Comparison of ENCODE assay signal across 20 cellular contexts in the genomic region with DNA sequence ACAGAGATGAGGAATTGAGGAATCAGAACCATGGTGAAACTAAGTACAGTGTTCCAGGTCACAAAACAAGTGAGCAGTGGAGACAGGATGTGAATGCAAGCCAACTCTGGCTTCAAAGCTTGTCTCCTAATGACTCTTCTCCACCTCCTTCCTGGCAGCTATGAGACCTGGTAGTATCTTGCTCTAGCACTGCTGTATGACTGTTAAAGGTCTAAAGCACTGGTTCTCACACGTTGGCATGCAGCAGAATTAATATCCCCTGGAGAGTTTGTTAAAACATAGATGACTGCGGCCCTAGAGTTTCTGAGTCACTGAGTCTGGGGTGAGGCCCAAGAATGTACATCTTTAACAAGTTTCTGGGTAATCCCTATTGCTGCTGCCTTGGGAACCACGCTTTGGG.
DNase-seq lines count a peak whose midpoint lies in the region; FAIRE-seq and TF ChIP-seq lines count a peak whose summit lies in the region.
"Had no signal": no experiment of that assay in that cellular context is flagged by ENCODE, and none has a peak within 500 bp of the region (broad histone marks: within the 10 kb centered on the region; RNA-seq: fewer than 3 reads in every experiment).

No MANE protein-coding gene starts in this region.

- H3K4me3 Mint-ChIP-seq in astrocyte (ENCODE audit: unreplicated experiment) (peak overlapping the region; percentile 27), Caco-2 (ENCODE audit: unreplicated experiment) (no peak overlapping the region)
- H3K4me3 Mint-ChIP-seq: brain; T-helper 1 cell treated with Interleukin-12 subunit alpha and Interleukin-12 subunit beta and Interleukin-4 antibody, amounts not matched to agents 30 μg/mL and 1 μg/mL, for 36 hours had no signal

- H3K9me3 Mint-ChIP-seq in astrocyte (ENCODE audit: unreplicated experiment) (no peaks in the 10 kb centered on the region), Caco-2 (ENCODE audit: unreplicated experiment) (peaks cover 11% of the 10 kb centered on the region)

- H3K27ac Mint-ChIP-seq in astrocyte (ENCODE audit: unreplicated experiment) (peak overlapping the region; percentile 72), Caco-2 (ENCODE audit: unreplicated experiment) (no peak overlapping the region)
- H3K27ac Mint-ChIP-seq: brain; T-helper 1 cell treated with Interleukin-12 subunit alpha and Interleukin-12 subunit beta and Interleukin-4 antibody, amounts not matched to agents 30 μg/mL and 1 μg/mL, for 36 hours had no signal

- H3K27ac ChIP-seq in astrocyte (ENCODE audit: low read depth, low read length) (no peak overlapping the region), left ventricle myocardium inferior (replicated peaks) (no peak overlapping the region)
- H3K27ac ChIP-seq: HL-60, KMS-11, sigmoid colon, transverse colon had no signal

- H3K9me3 ChIP-seq in astrocyte (ENCODE audit: insufficient read depth, low read depth, low read length) = no peaks in the 10 kb centered on the region
- no peaks in the 10 kb centered on the region for H3K9me3 ChIP-seq in left ventricle myocardium inferior (replicated peaks)
- no peaks in the 10 kb centered on the region; the same call in none of the 2 replicates for H3K9me3 ChIP-seq in Caco-2
- H3K9me3 ChIP-seq: transverse colon had no signal

- H3K27me3 Mint-ChIP-seq in astrocyte (ENCODE audit: low read depth, unreplicated experiment) (peaks cover 1% of the 10 kb centered on the region), Caco-2 (ENCODE audit: insufficient read depth, unreplicated experiment) (no peaks in the 10 kb centered on the region)

- no peaks in the 10 kb centered on the region for H3K36me3 Mint-ChIP-seq in astrocyte (ENCODE audit: low read depth, unreplicated experiment)
- H3K36me3 Mint-ChIP-seq in Caco-2 (ENCODE audit: insufficient read depth, unreplicated experiment) = no peaks in the 10 kb centered on the region

- no peak overlapping the region for H3K4me2 ChIP-seq in astrocyte (ENCODE audit: low read length)
- H3K4me2 ChIP-seq: KMS-11 had no signal

- peak; percentile 55 for FAIRE-seq in astrocyte (lab: Jason Lieb, UNC)

- H4K20me1 ChIP-seq in astrocyte (ENCODE audit: insufficient read depth, low read length) = no peaks in the 10 kb centered on the region

- peak; percentile 78 for DNase-seq in AG10803 (ENCODE audit: low read depth)
- peak; percentile 6 for DNase-seq in HCEC 1CT
- DNase-seq in astrocyte (ENCODE audit: low read depth) = peak; percentile 70
- DNase-seq in hepatic stellate cell (ENCODE audit: low spot score) = peak; percentile 58
- no peak for DNase-seq in SIG-M5 treated with dmso at 0.1 percent for 504 hours (lab: John Stamatoyannopoulos, UW; ENCODE audit: unreplicated experiment)
- DNase-seq in LoVo (ENCODE audit: low spot score) = no peak
- DNase-seq in left ventricle myocardium inferior = no peak
- no peak for DNase-seq in Caco-2
- DNase-seq: activated gamma-delta T cell, C1 segment of cervical spinal cord, DMS79, NCI-H146, nucleus accumbens, SHP77, sigmoid colon, transverse colon had no signal

- no peaks in the 10 kb centered on the region for H3K79me2 ChIP-seq in astrocyte (ENCODE audit: insufficient read depth, low read length)

- H3K4me3 ChIP-seq in AG10803 (ENCODE audit: low read length) = no peak overlapping the region
- no peak overlapping the region for H3K4me3 ChIP-seq in astrocyte (ENCODE audit: insufficient read depth, low read depth, low read length)
- no peak overlapping the region for H3K4me3 ChIP-seq in left ventricle myocardium inferior
- H3K4me3 ChIP-seq in Caco-2 (ENCODE audit: low read depth, low read length) = no peak overlapping the region
- H3K4me3 ChIP-seq: sigmoid colon, transverse colon had no signal

- TF ChIP-seq CTCF in AG10803 (conservative IDR thresholded peaks at IDR 0.05; ENCODE audit: low read length) (no peak), astrocyte (IDR thresholded peaks at IDR 0.05; ENCODE audit: insufficient read depth, low read depth, low read length) (no peak), left ventricle myocardium inferior (IDR thresholded peaks at IDR 0.05; ENCODE audit: borderline replicate concordance) (no peak), Caco-2 (IDR thresholded peaks at IDR 0.05; ENCODE audit: insufficient read depth in 1 of 2, low read depth in 1 of 2, low read length in 1 of 2, severe bottlenecking in 1 of 2, unreplicated experiment in 1 of 2) (no peak)

- H3K27me3 ChIP-seq in astrocyte (ENCODE audit: insufficient read depth, low read length) = no peaks in the 10 kb centered on the region
- H3K27me3 ChIP-seq in left ventricle myocardium inferior (ENCODE audit: low read depth) = no peaks in the 10 kb centered on the region
- no peaks in the 10 kb centered on the region for H3K27me3 ChIP-seq in Caco-2 (replicated peaks; ENCODE audit: control insufficient read depth, insufficient read depth, low read length)
- H3K27me3 ChIP-seq: sigmoid colon, transverse colon had no signal

- peaks cover 4% of the 10 kb centered on the region for H3K4me1 ChIP-seq in astrocyte (ENCODE audit: insufficient read depth, low read length)
- no peaks in the 10 kb centered on the region for H3K4me1 ChIP-seq in left ventricle myocardium inferior
- H3K4me1 ChIP-seq in Caco-2 = peaks cover 8% of the 10 kb centered on the region; the same call in 1 of the 2 replicates
- H3K4me1 ChIP-seq: sigmoid colon, transverse colon had no signal

- H3K36me3 ChIP-seq in astrocyte (ENCODE audit: insufficient read depth, low read length) (no peaks in the 10 kb centered on the region), left ventricle myocardium inferior (no peaks in the 10 kb centered on the region), Caco-2 (ENCODE audit: control insufficient read depth, insufficient read depth, low read length) (no peaks in the 10 kb centered on the region)
- H3K36me3 ChIP-seq: sigmoid colon, transverse colon had no signal

- intact Hi-C loops in left ventricle myocardium inferior (cut with micrococcal nuclease) (no loop called here), Caco-2 (cut with micrococcal nuclease; ENCODE audit: unreplicated experiment) (no loop called here)

- no TSS peak for BruUV-seq in Caco-2 (replicated peaks; lab: Mats Ljungman, UMichigan)

- H3K9ac ChIP-seq in astrocyte (ENCODE audit: low read length) = no peak overlapping the region
- H3K9ac ChIP-seq: KMS-11 had no signal

- no peak overlapping the region for H2AFZ ChIP-seq in astrocyte (ENCODE audit: low read depth, low read length)

- H3K4me1 Mint-ChIP-seq in astrocyte (ENCODE audit: low read depth, unreplicated experiment) = peaks cover 28% of the 10 kb centered on the region
- H3K4me1 Mint-ChIP-seq in Caco-2 (ENCODE audit: low read depth, unreplicated experiment) = no peaks in the 10 kb centered on the region

- POLR2A ChIA-PET in Caco-2 (lab: Charles Lee) = no interaction called here

- CTCF ChIA-PET in Caco-2 (lab: Charles Lee) = no interaction called here

Comparison
In these comparisons a context has a peak if more than half of its experiments do, and no peak if none do; other contexts are left out.
1. DNase-seq: peak in AG10803 (single experiment), HCEC 1CT (single experiment), astrocyte (single experiment) and hepatic stellate cell (single experiment); none in SIG-M5 treated with dmso at 0.1 percent for 504 hours (single experiment), LoVo (single experiment), left ventricle myocardium inferior (single experiment) and Caco-2 (0 of 2).